ENCODE assay signal across 8 cellular contexts in genomic region chr20:49278817-49279676, GRCh38. TPM values are rescaled to one million over a fixed set of nuclear protein-coding genes. Genes with fewer than 3 reads are reported as not detected.
A peak's percentile ranks its signal among the peaks of the same experiment; 100 is the strongest.
DNase-seq lines count a peak whose midpoint lies in the region; ATAC-seq and TF ChIP-seq lines count a peak whose summit lies in the region.

No MANE protein-coding gene starts in this region.

- H3K36me3 ChIP-seq in SU-DHL-6 (ENCODE audit: low read length) (peaks cover 55% of the 10 kb centered on the region), mucosa of stomach (ENCODE audit: control insufficient read depth, insufficient read depth, low read length) (peaks cover 41% of the 10 kb centered on the region), vagina (peaks cover 9 to 50% of the 10 kb centered on the region in 2 donors)

- H3F3A ChIP-seq in SU-DHL-6 (ENCODE audit: insufficient read depth), result peaks cover 70% of the 10 kb centered on the region

- H2AFZ ChIP-seq in SU-DHL-6 (ENCODE audit: low read depth, low read length, severe bottlenecking), result no peak overlapping the region

- no peaks in the 10 kb centered on the region for H3K27me3 ChIP-seq in SU-DHL-6 (ENCODE audit: low read length)
- no peaks in the 10 kb centered on the region for H3K27me3 ChIP-seq in mucosa of stomach (ENCODE audit: control insufficient read depth, insufficient read depth, low read length)
- H3K27me3 ChIP-seq in vagina, result no peaks in the 10 kb centered on the region

- peak overlapping the region; percentile 79 for H3K4me2 ChIP-seq in SU-DHL-6 (ENCODE audit: low read depth, low read length, poor library complexity, severe bottlenecking)

- TF ChIP-seq CTCF in SU-DHL-6 (IDR thresholded peaks at IDR 0.05; ENCODE audit: insufficient read depth, low read length, poor library complexity, severe bottlenecking) (no peak), vagina (IDR thresholded peaks at IDR 0.05) (no peak)

- peaks cover 84% of the 10 kb centered on the region for H3K79me2 ChIP-seq in SU-DHL-6 (ENCODE audit: insufficient read depth, low read length)

- no peak for TF ChIP-seq POLR2A in vagina (IDR thresholded peaks at IDR 0.05)

- ATAC-seq in GM18868 (IDR thresholded peaks at IDR 0.05; ENCODE audit: unreplicated experiment), result no peak

- H4K20me1 ChIP-seq in SU-DHL-6 (ENCODE audit: low read depth, low read length), result peaks cover 38% of the 10 kb centered on the region; the same call in 1 of the 2 replicates

- H3K4me3 ChIP-seq in SU-DHL-6 (ENCODE audit: insufficient read depth, low read length, poor library complexity, severe bottlenecking), result peak overlapping the region; percentile 97
- peak overlapping the region; percentile 97 for H3K4me3 ChIP-seq in mucosa of stomach (ENCODE audit: low read length)
- H3K4me3 ChIP-seq in vagina, result peak overlapping the region; percentile 86 to 95

- H3K27ac ChIP-seq in SU-DHL-6 (ENCODE audit: low read depth, low read length) (peak overlapping the region; percentile 90), vagina (peak overlapping the region; percentile 98)

- H3K9me2 ChIP-seq in SU-DHL-6 (replicated peaks; ENCODE audit: insufficient read depth, low read length), result no peaks in the 10 kb centered on the region

- DNase-seq in activated gamma-delta T cell treated with Interleukin-2 at 50 U/mL for 16 hours (peak; percentile 17), activated gamma-delta T cell (lab: John Stamatoyannopoulos, UW) (no peak), dermis blood vessel endothelial cell (peak; percentile 43), vagina (ENCODE audit: extremely low spot score in 2 of 2) (no peak), OCI-M2 (lab: John Stamatoyannopoulos, UW; ENCODE audit: unreplicated experiment) (no peak)

- H3K9ac ChIP-seq in SU-DHL-6 (ENCODE audit: low read length), result peak overlapping the region; percentile 95
- H3K9ac ChIP-seq in mucosa of stomach (ENCODE audit: low read length), result peak overlapping the region; percentile 96

- H3K9me3 ChIP-seq in SU-DHL-6 (ENCODE audit: insufficient read depth, low read length) (peaks cover 4% of the 10 kb centered on the region; the same call in 1 of the 2 replicates), mucosa of stomach (ENCODE audit: control insufficient read depth, low read length) (peaks cover 33% of the 10 kb centered on the region), vagina (no peaks in the 10 kb centered on the region)

- H3K4me1 ChIP-seq in mucosa of stomach (ENCODE audit: control insufficient read depth, insufficient read depth, low read length) (peaks cover 19% of the 10 kb centered on the region), vagina (peaks cover 73% of the 10 kb centered on the region)

- intact Hi-C loops in vagina (cut with DNase I), result no loop called here

RNA-seq across cellular contexts. Expression of gene ZNFX1, which starts 1.2 kb away (rescaled TPM):
- 47.0 and 48.0 TPM in 2 replicates for total RNA-seq in dermis blood vessel endothelial cell
- total RNA-seq in vagina, result 27.5 TPM

RNA-seq across cellular contexts. Expression of gene DDX27, which starts 59.8 kb away (rescaled TPM):
- total RNA-seq in dermis blood vessel endothelial cell (31.0 and 31.1 TPM in 2 replicates), vagina (23.3 TPM)

Comparison
In these comparisons a context has a peak if more than half of its experiments do, and no peak if none do; other contexts are left out.
1. DNase-seq: peak in activated gamma-delta T cell treated with Interleukin-2 at 50 U/mL for 16 hours (single experiment) and dermis blood vessel endothelial cell (single experiment); none in activated gamma-delta T cell (single experiment), vagina (0 of 2) and OCI-M2 (single experiment).
2. Peak in every context shown above with its lines, with median percentiles within 50 percentile points of each other: H3K4me3 ChIP-seq.